Comparison of ENCODE assay signal across 9 cellular contexts in genomic region chr6:79048611-79049010, GRCh38. TPM values are rescaled to one million over a fixed set of nuclear protein-coding genes. Genes with fewer than 3 reads are reported as not detected.
DNase-seq lines count a peak whose midpoint lies in the region; ATAC-seq and TF ChIP-seq lines count a peak whose summit lies in the region.
"Had no signal": no experiment of that assay in that cellular context is flagged by ENCODE, and none has a peak within 500 bp of the region (broad histone marks: within the 10 kb centered on the region; RNA-seq: fewer than 3 reads in every experiment).

No MANE protein-coding gene starts in this region.

- H3K9me3 Mint-ChIP-seq in stimulated activated naive CD8-positive, alpha-beta T cell treated with anti-CD3 and anti-CD28 coated beads, Interleukin-15, amount 100 ng/mL, for 72 hours = peaks cover 0 to 7% of the 10 kb centered on the region in 2 donors
- peaks cover 4% of the 10 kb centered on the region for H3K9me3 Mint-ChIP-seq in activated T-cell treated with anti-CD3 and anti-CD28 coated beads, Interleukin-2, amount 50 U/mL, for 4 hours
- peaks cover 5% of the 10 kb centered on the region for H3K9me3 Mint-ChIP-seq in activated T-helper 1 cell treated with anti-CD3 and anti-CD28 coated beads, Interleukin-12 subunit alpha, Interleukin-12 subunit beta, Interleukin-2, Interleukin-4 antibody, amounts not matched to agents 30 ng/mL and 10 ng/mL and 1 ng/mL, durations not matched to agents 14 hours and 24 hours and 36 hours

- H3K27ac ChIP-seq in OCI-LY1 (ENCODE audit: low read depth, low read length, poor library complexity, severe bottlenecking) = no peak overlapping the region
- no peak overlapping the region for H3K27ac ChIP-seq in fibroblast of lung (ENCODE audit: insufficient read depth, low read length)

- H3K4me2 ChIP-seq in OCI-LY1 (ENCODE audit: low read length) = no peak overlapping the region
- H3K4me2 ChIP-seq in fibroblast of lung (ENCODE audit: extremely low read depth, insufficient read depth, low read length) = no peak overlapping the region

- H3K9me2 ChIP-seq in OCI-LY1 (ENCODE audit: low read depth, low read length) = no peaks in the 10 kb centered on the region

- no peak overlapping the region for H3K9ac ChIP-seq in OCI-LY1 (ENCODE audit: low read length)
- H3K9ac ChIP-seq in fibroblast of lung (ENCODE audit: insufficient read depth, low read length) = no peak overlapping the region

- H3K4me3 Mint-ChIP-seq in stimulated activated naive CD8-positive, alpha-beta T cell treated with anti-CD3 and anti-CD28 coated beads, Interleukin-15, amount 100 ng/mL, for 72 hours = no peak overlapping the region
- H3K4me3 Mint-ChIP-seq in activated T-cell treated with anti-CD3 and anti-CD28 coated beads, Interleukin-2, amount 50 U/mL, for 4 hours = no peak overlapping the region
- H3K4me3 Mint-ChIP-seq in activated T-helper 1 cell treated with anti-CD3 and anti-CD28 coated beads, Interleukin-12 subunit alpha, Interleukin-12 subunit beta, Interleukin-2, Interleukin-4 antibody, amounts not matched to agents 30 ng/mL and 10 ng/mL and 1 ng/mL, durations not matched to agents 14 hours and 24 hours and 36 hours = no peak overlapping the region
- H3K4me3 Mint-ChIP-seq: naive B cell had no signal

- TF ChIP-seq CTCF in OCI-LY1 (IDR thresholded peaks at IDR 0.05; ENCODE audit: low read length) = peak; percentile 23; the same call in 1 of the 2 replicates
- TF ChIP-seq CTCF in fibroblast of lung (conservative IDR thresholded peaks at IDR 0.05 in 1 of 2, IDR thresholded peaks at IDR 0.05 in 1 of 2; ENCODE audit: low read depth in 1 of 2, low read length in 2 of 2) = peak; percentile 50 to 68

- peaks cover 19% of the 10 kb centered on the region for H3K4me1 Mint-ChIP-seq in stimulated activated naive CD8-positive, alpha-beta T cell treated with anti-CD3 and anti-CD28 coated beads, Interleukin-15, amount 100 ng/mL, for 72 hours
- peaks cover 29% of the 10 kb centered on the region for H3K4me1 Mint-ChIP-seq in activated T-cell treated with anti-CD3 and anti-CD28 coated beads, Interleukin-2, amount 50 U/mL, for 4 hours (ENCODE audit: low read depth)
- H3K4me1 Mint-ChIP-seq in activated T-helper 1 cell treated with anti-CD3 and anti-CD28 coated beads, Interleukin-12 subunit alpha, Interleukin-12 subunit beta, Interleukin-2, Interleukin-4 antibody, amounts not matched to agents 30 ng/mL and 10 ng/mL and 1 ng/mL, durations not matched to agents 14 hours and 24 hours and 36 hours (ENCODE audit: low read depth) = peaks cover 16% of the 10 kb centered on the region

- no peak overlapping the region for H3K27ac Mint-ChIP-seq in stimulated activated naive CD8-positive, alpha-beta T cell treated with anti-CD3 and anti-CD28 coated beads, Interleukin-15, amount 100 ng/mL, for 72 hours
- no peak overlapping the region for H3K27ac Mint-ChIP-seq in activated T-helper 1 cell treated with anti-CD3 and anti-CD28 coated beads, Interleukin-12 subunit alpha, Interleukin-12 subunit beta, Interleukin-2, Interleukin-4 antibody, amounts not matched to agents 30 ng/mL and 10 ng/mL and 1 ng/mL, durations not matched to agents 14 hours and 24 hours and 36 hours

- H3F3A ChIP-seq in OCI-LY1 (ENCODE audit: insufficient read depth, low read length) = no peaks in the 10 kb centered on the region

- H3K4me1 ChIP-seq in OCI-LY1 (ENCODE audit: insufficient read depth, low read length, severe bottlenecking) (no peaks in the 10 kb centered on the region), fibroblast of lung (ENCODE audit: control insufficient read depth, extremely low read depth, insufficient read depth, low read length) (no peaks in the 10 kb centered on the region)

- intact Hi-C loops in activated T-helper 1 cell treated with anti-CD3 and anti-CD28 coated beads, Interleukin-12 subunit alpha, Interleukin-12 subunit beta, Interleukin-2, Interleukin-4 antibody, amounts not matched to agents 30 ng/mL and 10 ng/mL and 1 ng/mL, durations not matched to agents 14 hours and 24 hours and 36 hours (cut with micrococcal nuclease) = no loop called here

- peak; percentile 32 for ATAC-seq in stimulated activated naive CD8-positive, alpha-beta T cell treated with anti-CD3 and anti-CD28 coated beads, Interleukin-15, Interleukin-2, amounts not matched to agents 100 U/mL and 50 U/mL, for 24 hours
- ATAC-seq in stimulated activated naive CD8-positive, alpha-beta T cell treated with anti-CD3 and anti-CD28 coated beads, Interleukin-15, amount 100 ng/mL, for 72 hours = no peak
- ATAC-seq in GM19351 (IDR thresholded peaks at IDR 0.05; ENCODE audit: unreplicated experiment) = no peak
- no peak for ATAC-seq in activated T-cell treated with anti-CD3 and anti-CD28 coated beads, Interleukin-2, amount 50 U/mL, for 4 hours

- peaks cover under 1% of the 10 kb centered on the region; the same call in 1 of the 2 replicates for H4K20me1 ChIP-seq in OCI-LY1 (ENCODE audit: insufficient read depth, low read length)
- H4K20me1 ChIP-seq in fibroblast of lung (ENCODE audit: control insufficient read depth, extremely low read depth, insufficient read depth, low read length) = no peaks in the 10 kb centered on the region

- DNase-seq in stimulated activated naive CD8-positive, alpha-beta T cell treated with anti-CD3 and anti-CD28 coated beads, Interleukin-15, Interleukin-2, amounts not matched to agents 100 U/mL and 50 U/mL, for 24 hours = peak; percentile 17
- no peak for DNase-seq in stimulated activated naive CD8-positive, alpha-beta T cell treated with anti-CD3 and anti-CD28 coated beads, Interleukin-15, amount 100 ng/mL, for 72 hours
- DNase-seq in fibroblast of lung (ENCODE audit: low read depth in 2 of 2) = peak; percentile 29 to 47
- DNase-seq in stimulated activated CD4-positive, alpha-beta T cell treated with anti-CD3 and anti-CD28 coated beads, Interleukin-2, amount 100 ng/mL, for 24 hours = no peak
- no peak for DNase-seq in activated T-cell treated with anti-CD3 and anti-CD28 coated beads, Interleukin-2, amount 50 U/mL, for 4 hours
- DNase-seq in activated T-helper 1 cell treated with anti-CD3 and anti-CD28 coated beads, Interleukin-12 subunit alpha, Interleukin-12 subunit beta, Interleukin-2, Interleukin-4 antibody, amounts not matched to agents 30 ng/mL and 10 ng/mL and 1 ng/mL, durations not matched to agents 14 hours and 24 hours and 36 hours (ENCODE audit: low spot score) = no peak
- DNase-seq: naive B cell had no signal

- H3K36me3 Mint-ChIP-seq in activated T-cell treated with anti-CD3 and anti-CD28 coated beads, Interleukin-2, amount 50 U/mL, for 4 hours (ENCODE audit: insufficient read depth) = peaks cover 30% of the 10 kb centered on the region
- peaks cover 37% of the 10 kb centered on the region for H3K36me3 Mint-ChIP-seq in activated T-helper 1 cell treated with anti-CD3 and anti-CD28 coated beads, Interleukin-12 subunit alpha, Interleukin-12 subunit beta, Interleukin-2, Interleukin-4 antibody, amounts not matched to agents 30 ng/mL and 10 ng/mL and 1 ng/mL, durations not matched to agents 14 hours and 24 hours and 36 hours (ENCODE audit: low read depth)

- no peaks in the 10 kb centered on the region for H3K27me3 Mint-ChIP-seq in stimulated activated naive CD8-positive, alpha-beta T cell treated with anti-CD3 and anti-CD28 coated beads, Interleukin-15, amount 100 ng/mL, for 72 hours
- H3K27me3 Mint-ChIP-seq in activated T-cell treated with anti-CD3 and anti-CD28 coated beads, Interleukin-2, amount 50 U/mL, for 4 hours (ENCODE audit: low read depth) = no peaks in the 10 kb centered on the region
- H3K27me3 Mint-ChIP-seq in activated T-helper 1 cell treated with anti-CD3 and anti-CD28 coated beads, Interleukin-12 subunit alpha, Interleukin-12 subunit beta, Interleukin-2, Interleukin-4 antibody, amounts not matched to agents 30 ng/mL and 10 ng/mL and 1 ng/mL, durations not matched to agents 14 hours and 24 hours and 36 hours (ENCODE audit: insufficient read depth) = no peaks in the 10 kb centered on the region
- H3K27me3 Mint-ChIP-seq: naive B cell had no signal

- H3K4me3 ChIP-seq in OCI-LY1 (ENCODE audit: low read depth, low read length, poor library complexity, severe bottlenecking) (no peak overlapping the region), fibroblast of lung (replicated peaks in 1 of 4; ENCODE audit: control extremely low read depth in 1 of 4, insufficient read depth in 1 of 4, low read depth in 3 of 4, low read length in 4 of 4) (no peak overlapping the region)

- peaks cover 76% of the 10 kb centered on the region for H3K36me3 ChIP-seq in OCI-LY1 (ENCODE audit: insufficient read depth, low read length)
- peaks cover 2% of the 10 kb centered on the region for H3K36me3 ChIP-seq in fibroblast of lung (ENCODE audit: control insufficient read depth, insufficient read depth, low read length)

- no peaks in the 10 kb centered on the region; the same call in 1 of the 2 replicates for H3K9me3 ChIP-seq in OCI-LY1 (ENCODE audit: low read length)
- no peaks in the 10 kb centered on the region for H3K9me3 ChIP-seq in fibroblast of lung (ENCODE audit: control insufficient read depth, insufficient read depth, low read depth, low read length)

- H2AFZ ChIP-seq in OCI-LY1 (ENCODE audit: low read length) (no peak overlapping the region), fibroblast of lung (ENCODE audit: low read length) (no peak overlapping the region)

- no peaks in the 10 kb centered on the region for H3K27me3 ChIP-seq in OCI-LY1 (ENCODE audit: insufficient read depth, low read length)
- H3K27me3 ChIP-seq in fibroblast of lung (ENCODE audit: control insufficient read depth, insufficient read depth, low read length) = no peaks in the 10 kb centered on the region

- H3K79me2 ChIP-seq in OCI-LY1 (ENCODE audit: insufficient read depth, low read length) (peaks cover 11% of the 10 kb centered on the region; the same call in 1 of the 2 replicates), fibroblast of lung (ENCODE audit: control insufficient read depth, insufficient read depth, low read length) (no peaks in the 10 kb centered on the region)

RNA-seq across cellular contexts. Expression of gene PHIP, which starts 29.4 kb away (rescaled TPM):
- total RNA-seq in fibroblast of lung = 23.1 and 26.1 TPM in 2 replicates
- polyA plus RNA-seq in fibroblast of lung = 6.7 and 7.5 TPM in 2 replicates
- 8.1 and 8.9 TPM in 2 replicates for polyA plus RNA-seq in fibroblast of lung (2012)
- polyA minus RNA-seq in fibroblast of lung (ENCODE audit: low replicate concordance) = 2.9 and 3.2 TPM in 2 replicates
- total RNA-seq in activated T-cell treated with anti-CD3 and anti-CD28 coated beads, Interleukin-2, amount 50 U/mL, for 4 hours = 10 to 100 TPM; 17.0 to 18.4 (median 17.6) TPM
- total RNA-seq in activated T-helper 1 cell treated with anti-CD3 and anti-CD28 coated beads, Interleukin-12 subunit alpha, Interleukin-12 subunit beta, Interleukin-2, Interleukin-4 antibody, amounts not matched to agents 30 ng/mL and 10 ng/mL and 1 ng/mL, durations not matched to agents 14 hours and 24 hours and 36 hours = 34.8 and 37.2 TPM in 2 replicates

Comparison
In these comparisons a context has a peak if more than half of its experiments do, and no peak if none do; other contexts are left out.
1. DNase-seq: peak in stimulated activated naive CD8-positive, alpha-beta T cell treated with anti-CD3 and anti-CD28 coated beads, Interleukin-15, Interleukin-2, amounts not matched to agents 100 U/mL and 50 U/mL, for 24 hours (single experiment) and fibroblast of lung (2 of 2); none in stimulated activated naive CD8-positive, alpha-beta T cell treated with anti-CD3 and anti-CD28 coated beads, Interleukin-15, amount 100 ng/mL, for 72 hours (0 of 2), stimulated activated CD4-positive, alpha-beta T cell treated with anti-CD3 and anti-CD28 coated beads, Interleukin-2, amount 100 ng/mL, for 24 hours (0 of 2), activated T-cell treated with anti-CD3 and anti-CD28 coated beads, Interleukin-2, amount 50 U/mL, for 4 hours (single experiment) and activated T-helper 1 cell treated with anti-CD3 and anti-CD28 coated beads, Interleukin-12 subunit alpha, Interleukin-12 subunit beta, Interleukin-2, Interleukin-4 antibody, amounts not matched to agents 30 ng/mL and 10 ng/mL and 1 ng/mL, durations not matched to agents 14 hours and 24 hours and 36 hours (single experiment).